1 cellular context compared by ENCODE assay signal in the genomic region with DNA sequence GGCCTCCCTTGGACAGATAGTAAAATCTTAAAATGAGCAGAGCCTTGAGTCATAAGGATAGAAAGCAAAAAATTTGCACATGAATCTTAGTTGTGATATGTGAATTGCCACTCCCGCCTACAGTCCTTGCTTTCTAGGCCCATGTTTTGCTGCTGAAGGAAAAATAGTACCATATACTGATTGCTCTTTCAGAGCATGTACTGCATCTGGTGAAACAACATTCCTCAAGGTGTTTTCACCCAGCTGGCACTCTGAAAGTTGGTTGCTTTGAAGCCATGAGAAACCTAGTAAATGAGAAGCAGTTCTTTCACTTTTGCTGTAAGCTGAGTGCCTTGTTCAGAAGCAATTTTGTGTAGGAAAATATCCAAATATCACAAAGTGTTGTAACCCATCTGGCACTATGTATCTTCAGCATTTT.
TF ChIP-seq lines count a peak whose summit lies in the region.

No MANE protein-coding gene starts in this region.

TF ChIP-seq in K562, 482 proteins besides CTCF, POLR2A, EP300 and RAD21:
- TF ChIP-seq E2F1 (CRISPR knock-in tag; IDR thresholded peaks at IDR 0.05) (no peak), SLC30A9 (CRISPR knock-in tag; IDR thresholded peaks at IDR 0.05) (no peak), CBFA2T3 (IDR thresholded peaks at IDR 0.05) (no peak), NFIX (CRISPR knock-in tag; IDR thresholded peaks at IDR 0.05; ENCODE audit: low read depth) (no peak), FOXA3 (CRISPR knock-in tag; conservative IDR thresholded peaks at IDR 0.05 in 1 of 2, IDR thresholded peaks at IDR 0.05 in 1 of 2) (no peak), RUNX1 (IDR thresholded peaks at IDR 0.05; ENCODE audit: low read depth) (no peak), JUN (IDR thresholded peaks at IDR 0.05; ENCODE audit: borderline replicate concordance, low read depth, low read length) (no peak), JUN (CRISPR knock-in tag; IDR thresholded peaks at IDR 0.05; ENCODE audit: borderline replicate concordance) (no peak), ZNF347 (CRISPR knock-in tag; IDR thresholded peaks at IDR 0.05; ENCODE audit: low read depth) (no peak), HIVEP1 (CRISPR knock-in tag; IDR thresholded peaks at IDR 0.05) (no peak), BDP1 (IDR thresholded peaks at IDR 0.05; ENCODE audit: insufficient read depth, insufficient read length) (no peak), ZNF239 (CRISPR knock-in tag; IDR thresholded peaks at IDR 0.05) (no peak), CREB1 (IDR thresholded peaks at IDR 0.05) (no peak), CREB1 (CRISPR knock-in tag; IDR thresholded peaks at IDR 0.05) (no peak), ZNF512 (tag; IDR thresholded peaks at IDR 0.05) (no peak), ZFPM2 (CRISPR knock-in tag; IDR thresholded peaks at IDR 0.05) (no peak), BCL6 (CRISPR knock-in tag; IDR thresholded peaks at IDR 0.05) (no peak), RBM15 (IDR thresholded peaks at IDR 0.05; ENCODE audit: insufficient read depth, low read length) (no peak), CCNT2 (IDR thresholded peaks at IDR 0.05; ENCODE audit: borderline replicate concordance, extremely low read depth, insufficient read length, low read depth, low read length) (no peak), GABPB1 (CRISPR knock-in tag; IDR thresholded peaks at IDR 0.05) (no peak)
- TF ChIP-seq, protein P1, sequence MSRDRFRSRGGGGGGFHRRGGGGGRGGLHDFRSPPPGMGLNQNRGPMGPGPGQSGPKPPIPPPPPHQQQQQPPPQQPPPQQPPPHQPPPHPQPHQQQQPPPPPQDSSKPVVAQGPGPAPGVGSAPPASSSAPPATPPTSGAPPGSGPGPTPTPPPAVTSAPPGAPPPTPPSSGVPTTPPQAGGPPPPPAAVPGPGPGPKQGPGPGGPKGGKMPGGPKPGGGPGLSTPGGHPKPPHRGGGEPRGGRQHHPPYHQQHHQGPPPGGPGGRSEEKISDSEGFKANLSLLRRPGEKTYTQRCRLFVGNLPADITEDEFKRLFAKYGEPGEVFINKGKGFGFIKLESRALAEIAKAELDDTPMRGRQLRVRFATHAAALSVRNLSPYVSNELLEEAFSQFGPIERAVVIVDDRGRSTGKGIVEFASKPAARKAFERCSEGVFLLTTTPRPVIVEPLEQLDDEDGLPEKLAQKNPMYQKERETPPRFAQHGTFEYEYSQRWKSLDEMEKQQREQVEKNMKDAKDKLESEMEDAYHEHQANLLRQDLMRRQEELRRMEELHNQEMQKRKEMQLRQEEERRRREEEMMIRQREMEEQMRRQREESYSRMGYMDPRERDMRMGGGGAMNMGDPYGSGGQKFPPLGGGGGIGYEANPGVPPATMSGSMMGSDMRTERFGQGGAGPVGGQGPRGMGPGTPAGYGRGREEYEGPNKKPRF (IDR thresholded peaks at IDR 0.05; ENCODE audit: low read depth, low read length), result no peak
- TF ChIP-seq, protein P2, sequence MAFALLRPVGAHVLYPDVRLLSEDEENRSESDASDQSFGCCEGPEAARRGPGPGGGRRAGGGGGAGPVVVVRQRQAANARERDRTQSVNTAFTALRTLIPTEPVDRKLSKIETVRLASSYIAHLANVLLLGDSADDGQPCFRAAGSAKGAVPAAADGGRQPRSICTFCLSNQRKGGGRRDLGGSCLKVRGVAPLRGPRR (CRISPR knock-in tag; IDR thresholded peaks at IDR 0.05), result no peak
TF ChIP-seq in K562: peak in this region for 0.
